Comparison of ENCODE assay signal across 9 cellular contexts in genomic region chr9:75653750-75654149, GRCh38.
"Had no signal": no experiment of that assay in that cellular context is flagged by ENCODE, and none has a peak within 500 bp of the region (broad histone marks: within the 10 kb centered on the region; RNA-seq: fewer than 3 reads in every experiment).

No MANE protein-coding gene starts in this region.

- H3K27ac Mint-ChIP-seq: H9, IgD-negative memory B cell had no signal

- DNase-seq: GM23248, H9, HCEC 1CT, KBM-7 had no signal

- FAIRE-seq: H1, H54 had no signal

- H3K27ac ChIP-seq: GM23248, HL-60, KMS-11 had no signal

- H3K4me1 Mint-ChIP-seq: H9, IgD-negative memory B cell had no signal

- H3K4me2 ChIP-seq: KMS-11 had no signal

- H3K4me3 Mint-ChIP-seq: H9, IgD-negative memory B cell had no signal

- H3K9ac ChIP-seq: GM23248, KMS-11 had no signal

- H3K36me3 Mint-ChIP-seq: IgD-negative memory B cell had no signal

- H3K4me3 ChIP-seq: GM23248 had no signal

- H3K27me3 Mint-ChIP-seq: IgD-negative memory B cell had no signal

- H2AFZ ChIP-seq: GM23248 had no signal
